Comparison of ENCODE assay signal across 13 cellular contexts in the genomic region with DNA sequence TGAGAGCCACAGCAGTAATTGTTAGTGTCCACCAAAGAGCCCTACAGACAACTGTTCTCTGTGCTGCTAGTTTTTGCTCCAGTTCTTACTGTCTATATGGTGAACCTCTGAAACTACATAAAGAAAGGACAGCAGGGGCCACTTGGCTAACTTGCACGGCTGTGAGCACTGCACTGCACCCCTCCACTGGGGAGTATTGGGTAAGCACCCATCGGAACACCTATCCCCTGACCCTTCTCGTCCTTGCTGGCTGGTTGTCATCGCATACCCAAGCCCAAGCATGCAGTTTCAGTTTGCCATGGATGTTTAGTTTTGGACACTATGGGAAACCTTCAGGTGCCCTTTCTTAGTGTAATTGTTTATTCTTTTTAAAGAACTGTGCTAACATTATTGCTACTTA.
DNase-seq lines count a peak whose midpoint lies in the region; ATAC-seq and TF ChIP-seq lines count a peak whose summit lies in the region.
"Had no signal": no experiment of that assay in that cellular context is flagged by ENCODE, and none has a peak within 500 bp of the region (broad histone marks: within the 10 kb centered on the region; RNA-seq: fewer than 3 reads in every experiment).

No MANE protein-coding gene starts in this region.

- peaks cover 37% of the 10 kb centered on the region for H3K36me3 Mint-ChIP-seq in activated CD4-positive, alpha-beta T cell treated with anti-CD3 and anti-CD28 coated beads, Interleukin-2, amount 10 ng/mL, durations not matched to agents 24 days and 14 days (ENCODE audit: low read depth)
- H3K36me3 Mint-ChIP-seq in activated naive CD8-positive, alpha-beta T cell: peaks cover 18% of the 10 kb centered on the region
- peaks cover 0 to 30% (median 22%) of the 10 kb centered on the region in 3 donors for H3K36me3 Mint-ChIP-seq in naive thymus-derived CD8-positive, alpha-beta T cell

- H3K36me3 ChIP-seq in uterus: no peaks in the 10 kb centered on the region
- H3K36me3 ChIP-seq: HAP-1, pancreas had no signal

- no peaks in the 10 kb centered on the region for H3K27me3 ChIP-seq in uterus
- H3K27me3 ChIP-seq: pancreas had no signal

- intact Hi-C loops in activated CD4-positive, alpha-beta T cell treated with anti-CD3 and anti-CD28 coated beads, Interleukin-2, amount 10 ng/mL, durations not matched to agents 24 days and 14 days (cut with micrococcal nuclease): loop anchor here (2.0 to 5.0 kb wide), 4 partner anchors 14 to 163 kb away; no protein-coding TSS in a partner anchor
- intact Hi-C loops in uterus (cut with DNase I; ENCODE audit: low total_unique reads): no loop called here

- no peaks in the 10 kb centered on the region for H3K4me1 ChIP-seq in uterus
- H3K4me1 ChIP-seq: pancreas had no signal

- H3K4me3 Mint-ChIP-seq in activated CD4-positive, alpha-beta T cell treated with anti-CD3 and anti-CD28 coated beads, Interleukin-2, amount 10 ng/mL, durations not matched to agents 24 days and 14 days: peak overlapping the region; percentile 56
- peak overlapping the region; percentile 52 for H3K4me3 Mint-ChIP-seq in activated naive CD8-positive, alpha-beta T cell
- peak overlapping the region in 8 of 10 donors; percentile 5 to 84 (median 74) for H3K4me3 Mint-ChIP-seq in naive thymus-derived CD8-positive, alpha-beta T cell

- TF ChIP-seq CTCF in GM13976 (IDR thresholded peaks at IDR 0.05; ENCODE audit: borderline replicate concordance, control extremely low read depth, extremely low read depth, insufficient read depth, missing control alignments) (no peak), uterus (IDR thresholded peaks at IDR 0.05) (no peak)

- no peak overlapping the region for H3K27ac ChIP-seq in uterus
- H3K27ac ChIP-seq: pancreas had no signal

- no peak overlapping the region for H3K27ac Mint-ChIP-seq in activated CD4-positive, alpha-beta T cell treated with anti-CD3 and anti-CD28 coated beads, Interleukin-2, amount 10 ng/mL, durations not matched to agents 24 days and 14 days
- H3K27ac Mint-ChIP-seq in activated naive CD8-positive, alpha-beta T cell: peak overlapping the region; percentile 94
- H3K27ac Mint-ChIP-seq in naive thymus-derived CD8-positive, alpha-beta T cell: peak overlapping the region; percentile 96 to 100 (median 98)

- no peaks in the 10 kb centered on the region for H3K9me3 Mint-ChIP-seq in activated CD4-positive, alpha-beta T cell treated with anti-CD3 and anti-CD28 coated beads, Interleukin-2, amount 10 ng/mL, durations not matched to agents 24 days and 14 days
- no peaks in the 10 kb centered on the region for H3K9me3 Mint-ChIP-seq in activated naive CD8-positive, alpha-beta T cell (ENCODE audit: low read depth)
- H3K9me3 Mint-ChIP-seq in naive thymus-derived CD8-positive, alpha-beta T cell: no peaks in the 10 kb centered on the region

- ATAC-seq in naive thymus-derived CD8-positive, alpha-beta T cell: no peak
- ATAC-seq: pancreas had no signal

- peaks cover 66% of the 10 kb centered on the region for H3K4me1 Mint-ChIP-seq in activated CD4-positive, alpha-beta T cell treated with anti-CD3 and anti-CD28 coated beads, Interleukin-2, amount 10 ng/mL, durations not matched to agents 24 days and 14 days
- peaks cover 95% of the 10 kb centered on the region for H3K4me1 Mint-ChIP-seq in activated naive CD8-positive, alpha-beta T cell (ENCODE audit: low read depth)
- H3K4me1 Mint-ChIP-seq in naive thymus-derived CD8-positive, alpha-beta T cell: peaks cover 51 to 97% (median 91%) of the 10 kb centered on the region in 4 donors

- no peak for TF ChIP-seq POLR2A in uterus (IDR thresholded peaks at IDR 0.05)

- in situ Hi-C loops in GM13976 (cut with MboI; ENCODE audit: low sequenced_read_pairs, unreplicated experiment): loop anchor here (10.0 kb wide), 1 partner anchor 54 kb away; no protein-coding TSS in a partner anchor

- no peaks in the 10 kb centered on the region for H3K9me3 ChIP-seq in uterus
- H3K9me3 ChIP-seq: HAP-1, pancreas had no signal

- no peaks in the 10 kb centered on the region for H3K27me3 Mint-ChIP-seq in activated CD4-positive, alpha-beta T cell treated with anti-CD3 and anti-CD28 coated beads, Interleukin-2, amount 10 ng/mL, durations not matched to agents 24 days and 14 days
- H3K27me3 Mint-ChIP-seq in activated naive CD8-positive, alpha-beta T cell: no peaks in the 10 kb centered on the region
- H3K27me3 Mint-ChIP-seq in naive thymus-derived CD8-positive, alpha-beta T cell: no peaks in the 10 kb centered on the region

- POLR2A ChIA-PET in naive thymus-derived CD8-positive, alpha-beta T cell (lab: Charles Lee): interaction anchor here (0.9 to 8.5 kb wide), 10 partner anchors 7 to 294 kb away, joined by 3 to 138 read pairs (median 19); no protein-coding TSS in a partner anchor

- DNase-seq in activated CD4-positive, alpha-beta T cell treated with anti-CD3 and anti-CD28 coated beads, Interleukin-2, amount 10 ng/mL, durations not matched to agents 24 days and 14 days: no peak
- DNase-seq in activated CD4-positive, alpha-beta T cell treated with anti-CD3 and anti-CD28 coated beads, Interleukin-2, amount 50 U/mL, for 1 hour: no peak
- DNase-seq in GM13976 (ENCODE audit: low spot score) (peak; percentile 12), uterus (no peak)
- no peak for DNase-seq in naive thymus-derived CD8-positive, alpha-beta T cell
- DNase-seq in stimulated activated naive CD4-positive, alpha-beta T cell (lab: John Stamatoyannopoulos, UW): no peak
- DNase-seq in stimulated activated CD4-positive, alpha-beta T cell treated with anti-CD3 and anti-CD28 coated beads, Interleukin-15, amount 100 ng/mL, for 24 hours: no peak
- DNase-seq: NCI-H1436, NCI-H526, pancreas, SW 1271 had no signal

- no peak overlapping the region for H3K4me3 ChIP-seq in uterus
- H3K4me3 ChIP-seq: HAP-1, pancreas had no signal
